ENCODE assay signal across 21 cellular contexts in genomic region chr16:65817799-65818198, GRCh38.
DNase-seq lines count a peak whose midpoint lies in the region; ATAC-seq, FAIRE-seq and TF ChIP-seq lines count a peak whose summit lies in the region.
"Had no signal": no experiment of that assay in that cellular context is flagged by ENCODE, and none has a peak within 500 bp of the region (broad histone marks: within the 10 kb centered on the region; RNA-seq: fewer than 3 reads in every experiment).

No MANE protein-coding gene starts in this region.

- no peaks in the 10 kb centered on the region for H4K20me1 ChIP-seq in HepG2 (ENCODE audit: insufficient read depth, low read length)
- no peaks in the 10 kb centered on the region for H4K20me1 ChIP-seq in H1 (replicated peaks in 1 of 2; ENCODE audit: control insufficient read depth in 1 of 2, insufficient read depth in 2 of 2, low read length in 2 of 2)
- H4K20me1 ChIP-seq: BLaER1 had no signal

- H2AFZ ChIP-seq in HepG2 (ENCODE audit: low read length), result no peak overlapping the region
- H2AFZ ChIP-seq in H1 (ENCODE audit: low read length), result no peak overlapping the region
- no peak overlapping the region for H2AFZ ChIP-seq in parathyroid adenoma

- H3K27ac ChIP-seq in HepG2 (ENCODE audit: extremely low read length, insufficient read depth, low read length) (no peak overlapping the region), right lobe of liver (no peak overlapping the region), H1 (ENCODE audit: low read depth, low read length) (no peak overlapping the region), parathyroid adenoma (no peak overlapping the region)
- H3K27ac ChIP-seq: 22Rv1, BLaER1, C4-2B had no signal

- H3K9ac ChIP-seq in HepG2 (ENCODE audit: insufficient read depth, low read depth, low read length) (no peak overlapping the region), H1 (replicated peaks in 1 of 4; ENCODE audit: extremely low read depth in 1 of 4, low read depth in 3 of 4, low read length in 3 of 4) (no peak overlapping the region), parathyroid adenoma (no peak overlapping the region)
- H3K9ac ChIP-seq: BLaER1 had no signal

- H3K4me1 Mint-ChIP-seq in glutamatergic neuron (ENCODE audit: low read depth, unreplicated experiment), result no peaks in the 10 kb centered on the region
- H3K4me1 Mint-ChIP-seq: B cell; CD4-positive, CD25-positive, alpha-beta regulatory T cell had no signal

- H2BK20ac ChIP-seq in H1 (ENCODE audit: low read length), result peak overlapping the region; percentile 17; the same call in 1 of the 2 replicates

- H3K36me3 ChIP-seq in HepG2 (replicated peaks in 1 of 2; ENCODE audit: control insufficient read depth in 1 of 2, insufficient read depth in 2 of 2, low read length in 2 of 2) (no peaks in the 10 kb centered on the region), right lobe of liver (no peaks in the 10 kb centered on the region), H1 (ENCODE audit: control insufficient read depth in 2 of 4, insufficient read depth in 4 of 4, low read length in 3 of 4) (no peaks in the 10 kb centered on the region), parathyroid adenoma (ENCODE audit: control insufficient read depth, insufficient read depth, low read length) (no peaks in the 10 kb centered on the region)
- H3K36me3 ChIP-seq: BLaER1 had no signal

- ATAC-seq in HepG2 (no peak), right lobe of liver (no peak)
- ATAC-seq: CD8-positive, alpha-beta T cell had no signal

- TF ChIP-seq POLR2A in HepG2 (IDR thresholded peaks at IDR 0.05; ENCODE audit: insufficient read depth in 1 of 2, low read depth in 2 of 2, low read length in 2 of 2), result no peak
- no peak for TF ChIP-seq POLR2A in right lobe of liver (IDR thresholded peaks at IDR 0.05)
- no peak for TF ChIP-seq POLR2A in H1 (IDR thresholded peaks at IDR 0.05; ENCODE audit: control extremely low read depth in 1 of 2, low read depth in 2 of 2, low read length in 2 of 2)

- no peak overlapping the region for H3K4me3 Mint-ChIP-seq in glutamatergic neuron (ENCODE audit: unreplicated experiment)
- H3K4me3 Mint-ChIP-seq: B cell; CD4-positive, CD25-positive, alpha-beta regulatory T cell; CD8-positive, alpha-beta T cell had no signal

- CTCF ChIA-PET in HepG2 (lab: Yijun Ruan, JAX; ENCODE audit: low intra/inter-chr PET ratio, low total read pairs) (no interaction called here), H1 (lab: Charles Lee; ENCODE audit: partially characterized antibody) (no interaction called here)

- H3K9me3 ChIP-seq in HepG2 (ENCODE audit: low read length), result no peaks in the 10 kb centered on the region
- no peaks in the 10 kb centered on the region for H3K9me3 ChIP-seq in right lobe of liver
- no peaks in the 10 kb centered on the region; a peak in 1 of 4 replicates for H3K9me3 ChIP-seq in H1 (ENCODE audit: insufficient read depth in 2 of 2, low read depth in 1 of 2, low read length in 1 of 2)
- no peaks in the 10 kb centered on the region for H3K9me3 ChIP-seq in parathyroid adenoma (ENCODE audit: control insufficient read depth, low read length)

- peak overlapping the region; percentile 87; the same call in 1 of the 2 replicates for H2BK5ac ChIP-seq in H1 (ENCODE audit: low read depth, low read length)

- peak overlapping the region; percentile 8 for H4K91ac ChIP-seq in H1 (replicated peaks; ENCODE audit: insufficient read length, low read length)

- POLR2A ChIA-PET in HepG2 (lab: Yijun Ruan, JAX), result no interaction called here
- POLR2A ChIA-PET in H1 (lab: Charles Lee; ENCODE audit: partially characterized antibody), result interaction anchor here (0.8 kb wide), 1 partner anchor 43 kb away, joined by 4 read pairs; no protein-coding TSS in a partner anchor

- H3K18ac ChIP-seq in H1 (ENCODE audit: extremely low read depth, low read length), result peak overlapping the region; percentile 63; the same call in 1 of the 2 replicates

- no peaks in the 10 kb centered on the region for H3K27me3 ChIP-seq in HepG2 (ENCODE audit: control insufficient read depth in 1 of 2, insufficient read depth in 2 of 2, low read length in 2 of 2)
- H3K27me3 ChIP-seq in right lobe of liver, result no peaks in the 10 kb centered on the region
- H3K27me3 ChIP-seq in H1 (replicated peaks in 1 of 4; ENCODE audit: control insufficient read depth in 3 of 4, extremely low read depth in 1 of 4, insufficient read depth in 3 of 4, low read length in 3 of 4), result no peaks in the 10 kb centered on the region
- H3K27me3 ChIP-seq in parathyroid adenoma (ENCODE audit: control insufficient read depth, insufficient read depth, low read length), result no peaks in the 10 kb centered on the region
- H3K27me3 ChIP-seq: BLaER1 had no signal

- no peak overlapping the region for H3K14ac ChIP-seq in H1 (ENCODE audit: insufficient read length)

- DNase-seq in HepG2 (ENCODE audit: low spot score), result no peak
- DNase-seq in right lobe of liver, result no peak
- no peak for DNase-seq in H1 (ENCODE audit: low read depth in 1 of 2, low spot score in 2 of 2)
- DNase-seq in glutamatergic neuron, result no peak
- no peak for DNase-seq in GM13977 (ENCODE audit: low spot score)
- DNase-seq: Caco-2; CD4-positive, CD25-positive, alpha-beta regulatory T cell; CD8-positive, alpha-beta T cell; DMS153; DND-41; GOT3; HCEC 1CT had no signal

- in situ Hi-C loops in HepG2 (cut with HindIII; ENCODE audit: extremely low pct_ligation_motif_present, low pct_unique_long_range_greater_than_20kb) (no loop called here), GM13977 (cut with MboI; ENCODE audit: low pct_unique_long_range_greater_than_20kb, low sequenced_read_pairs, unreplicated experiment) (no loop called here)

- H3K23me2 ChIP-seq in H1 (ENCODE audit: low read depth, low read length), result no peaks in the 10 kb centered on the region; the same call in 1 of the 2 replicates

- no peak overlapping the region for H3K56ac ChIP-seq in H1 (replicated peaks; ENCODE audit: insufficient read length, low read depth, low read length)

- H4K5ac ChIP-seq in H1 (ENCODE audit: insufficient read length, low read depth, low read length), result no peak overlapping the region

- H4K8ac ChIP-seq in H1 (ENCODE audit: extremely low read depth, insufficient read depth, low read length), result no peak overlapping the region

- no TSS peak for BruUV-seq in HepG2 (replicated peaks; lab: Mats Ljungman, UMichigan)

- H3K79me2 ChIP-seq in HepG2 (ENCODE audit: insufficient read depth, low read length) (no peaks in the 10 kb centered on the region), H1 (ENCODE audit: control insufficient read depth in 1 of 2, insufficient read depth in 2 of 2, low read length in 2 of 2) (no peaks in the 10 kb centered on the region), parathyroid adenoma (no peaks in the 10 kb centered on the region)

- H3K4ac ChIP-seq in H1 (replicated peaks; ENCODE audit: insufficient read length, low read depth, low read length), result no peak overlapping the region

- H3K27me3 Mint-ChIP-seq in glutamatergic neuron (ENCODE audit: unreplicated experiment), result peaks cover 2% of the 10 kb centered on the region
- H3K27me3 Mint-ChIP-seq: B cell; CD4-positive, CD25-positive, alpha-beta regulatory T cell had no signal

- no peak overlapping the region for H3K27ac Mint-ChIP-seq in glutamatergic neuron (ENCODE audit: unreplicated experiment)
- H3K27ac Mint-ChIP-seq: B cell; CD4-positive, CD25-positive, alpha-beta regulatory T cell; CD8-positive, alpha-beta T cell had no signal

- H2BK15ac ChIP-seq in H1 (ENCODE audit: low read length), result no peak overlapping the region

- TF ChIP-seq RAD21 in HepG2 (CRISPR knock-in tag; IDR thresholded peaks at IDR 0.05), result no peak
- TF ChIP-seq RAD21 in H1 (IDR thresholded peaks at IDR 0.05 in 1 of 2, conservative IDR thresholded peaks at IDR 0.05 in 1 of 2; ENCODE audit: low read depth in 2 of 2, low read length in 2 of 2), result no peak

- H3K79me1 ChIP-seq in H1 (ENCODE audit: low read depth, low read length), result no peaks in the 10 kb centered on the region

- H2BK120ac ChIP-seq in H1 (replicated peaks; ENCODE audit: low read depth, low read length), result peak overlapping the region; percentile 30

- WGBS in HepG2 (ENCODE audit: low lambda C conversion rate), result 6% methylated on average over 2 of the region's 2 CpGs
- 83% methylated on average over 2 of the region's 2 CpGs for WGBS in right lobe of liver (ENCODE audit: insufficient coverage, low coverage, low lambda C conversion rate, missing lambda C conversion rate)
- WGBS in H1 (ENCODE audit: extremely low coverage in 1 of 2, insufficient coverage in 1 of 2, insufficient read length in 1 of 2, insufficient replicate concordance in 2 of 2, low coverage in 1 of 2, low lambda C conversion rate in 2 of 2, missing lambda C conversion rate in 1 of 2), 2 experiments, result 96% methylated on average over 2 of the region's 2 CpGs; no CpG with 5 or more reads in 1 of the 2 experiments

- TF ChIP-seq CTCF in HepG2 (CRISPR knock-in tag; IDR thresholded peaks at IDR 0.05), result no peak
- no peak for TF ChIP-seq CTCF in right lobe of liver (IDR thresholded peaks at IDR 0.05)
- TF ChIP-seq CTCF in H1 (IDR thresholded peaks at IDR 0.05; ENCODE audit: control extremely low read depth in 1 of 3, insufficient read depth in 1 of 3, low read depth in 1 of 3, low read length in 3 of 3), result no peak
- no peak for TF ChIP-seq CTCF in parathyroid adenoma (IDR thresholded peaks at IDR 0.05)
- no peak for TF ChIP-seq CTCF in glutamatergic neuron (IDR thresholded peaks at IDR 0.05; ENCODE audit: partially characterized antibody, unreplicated experiment)
- TF ChIP-seq CTCF in GM13977 (IDR thresholded peaks at IDR 0.05; ENCODE audit: extremely low read depth, insufficient read depth, missing control alignments), result no peak

- H3K4me1 ChIP-seq in HepG2 (ENCODE audit: insufficient read depth, low read length) (no peaks in the 10 kb centered on the region), right lobe of liver (no peaks in the 10 kb centered on the region), H1 (replicated peaks in 1 of 4; ENCODE audit: control insufficient read depth in 3 of 4, insufficient read depth in 4 of 4, low read length in 3 of 4) (peaks cover 0 to 12% (median 6%) of the 10 kb centered on the region in 4 experiments; a peak in 5 of 7 replicates), parathyroid adenoma (peaks cover 6% of the 10 kb centered on the region)
- H3K4me1 ChIP-seq: BLaER1, Caco-2 had no signal

- TF ChIP-seq EP300 in HepG2 (IDR thresholded peaks at IDR 0.05; ENCODE audit: low read depth in 2 of 2, low read length in 2 of 2) (no peak), HepG2 (CRISPR knock-in tag; IDR thresholded peaks at IDR 0.05; ENCODE audit: borderline replicate concordance) (no peak), H1 (IDR thresholded peaks at IDR 0.05; ENCODE audit: borderline replicate concordance in 1 of 2, low read depth in 2 of 2, low read length in 2 of 2) (no peak)

- peaks cover 2% of the 10 kb centered on the region for H3K9me3 Mint-ChIP-seq in glutamatergic neuron (ENCODE audit: unreplicated experiment)

- H3K36me3 Mint-ChIP-seq in glutamatergic neuron (ENCODE audit: unreplicated experiment), result peaks cover 7% of the 10 kb centered on the region
- H3K36me3 Mint-ChIP-seq: CD4-positive, CD25-positive, alpha-beta regulatory T cell; CD8-positive, alpha-beta T cell had no signal

- no peak overlapping the region for H2AK5ac ChIP-seq in H1 (ENCODE audit: low read depth, low read length)

- H3K4me2 ChIP-seq in HepG2 (ENCODE audit: low read depth, low read length) (no peak overlapping the region), H1 (ENCODE audit: insufficient read depth in 1 of 2, low read depth in 2 of 2, low read length in 2 of 2) (peak overlapping the region in 1 of 2 experiments; percentile 54; a peak in 1 of 4 replicates), parathyroid adenoma (ENCODE audit: low read length) (peak overlapping the region; percentile 11)
- H3K4me2 ChIP-seq: BLaER1 had no signal

- no peak for FAIRE-seq in HepG2 (lab: Jason Lieb, UNC)
- no peak for FAIRE-seq in H1 (lab: Jason Lieb, UNC)
- FAIRE-seq: A204.1, G401.6, GM12892, GM19239 had no signal

- intact Hi-C loops in HepG2 (cut with micrococcal nuclease; ENCODE audit: unreplicated experiment), result no loop called here
- intact Hi-C loops in right lobe of liver (cut with DNase I), result no loop called here

- H3K4me3 ChIP-seq in HepG2 (replicated peaks in 1 of 3; ENCODE audit: insufficient read depth in 1 of 3, low read depth in 2 of 3, low read length in 3 of 3) (no peak overlapping the region), right lobe of liver (no peak overlapping the region), H1 (ENCODE audit: extremely low read depth in 1 of 4, insufficient read depth in 2 of 4, low read depth in 3 of 4, low read length in 4 of 4) (peak overlapping the region in 1 of 4 experiments; percentile 44; a peak in 1 of 8 replicates), parathyroid adenoma (ENCODE audit: low read depth, low read length) (no peak overlapping the region)
- H3K4me3 ChIP-seq: BLaER1 had no signal

- H2BK12ac ChIP-seq in H1 (ENCODE audit: low read depth, low read length), result peak overlapping the region; percentile 86

- H3K23ac ChIP-seq in H1 (ENCODE audit: insufficient read length), result no peak overlapping the region

Comparison
In these comparisons a context has a peak if more than half of its experiments do, and no peak if none do; other contexts are left out.
1. Of the 41 proteins assayed by ChIP-seq in both HepG2 and H1: peak only in HepG2: MAFK; only in H1: none; in both: none; in neither: 40.